In the genomic region with DNA sequence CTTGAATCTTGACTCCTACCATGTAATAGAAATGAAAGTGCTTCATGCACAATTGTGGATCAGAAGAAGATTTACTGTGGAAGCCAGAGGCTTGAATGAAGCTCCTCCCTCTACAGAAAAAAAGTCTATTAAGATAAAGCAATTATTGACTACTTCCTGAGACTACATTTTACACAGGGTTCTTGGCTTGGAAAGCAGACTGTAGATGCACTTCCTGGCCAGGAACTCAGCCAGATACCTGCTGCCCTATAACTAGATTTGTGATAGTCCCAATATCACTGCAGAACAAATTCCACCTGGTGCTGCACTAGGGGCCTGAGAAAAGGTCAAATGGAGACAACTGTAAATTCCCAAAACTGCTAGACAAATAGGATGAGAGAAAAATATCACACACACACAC, we compare ENCODE assay signal across 25 cellular contexts.
"Had no signal": no experiment of that assay in that cellular context is flagged by ENCODE, and none has a peak within 500 bp of the region (broad histone marks: within the 10 kb centered on the region; RNA-seq: fewer than 3 reads in every experiment).

No MANE protein-coding gene starts in this region.

- H3K27ac ChIP-seq: epithelial cell of prostate, esophagus squamous epithelium, gastrocnemius medialis, heart right ventricle, left lung, lower lobe of right lung had no signal

- H3K27ac Mint-ChIP-seq: dendritic cell treated with granulocyte-macrophage colony-stimulating factor and Interleukin-4, amounts not matched to agents 40 ng/mL and 50 ng/mL, for 4 days; effector memory CD8-positive, alpha-beta T cell; endodermal cell; mesothelial cell of epicardium; naive B cell had no signal

- H3K27me3 ChIP-seq: left lung had no signal

- DNase-seq: cortex of kidney; effector CD8-positive, alpha-beta T cell; effector memory CD8-positive, alpha-beta T cell; endodermal cell; erythroblast; esophagus squamous epithelium; foreskin fibroblast; foreskin melanocyte; gastrocnemius medialis; glutamatergic neuron; head of caudate nucleus; heart right ventricle; hippocampal formation; left cardiac atrium; left lung; left ventricle myocardium superior; lower lobe of right lung; mesenchymal stem cell; mucosa of descending colon; naive B cell; naive thymus-derived CD8-positive, alpha-beta T cell had no signal

- H3K36me3 ChIP-seq: esophagus squamous epithelium, gastrocnemius medialis, heart right ventricle, left lung, lower lobe of right lung had no signal

- H3K4me1 ChIP-seq: esophagus squamous epithelium, gastrocnemius medialis, left lung, lower lobe of right lung had no signal

- H3K4me3 Mint-ChIP-seq: dendritic cell treated with granulocyte-macrophage colony-stimulating factor and Interleukin-4, amounts not matched to agents 40 ng/mL and 50 ng/mL, for 4 days; effector memory CD8-positive, alpha-beta T cell; endodermal cell; mesothelial cell of epicardium; naive thymus-derived CD8-positive, alpha-beta T cell had no signal

- H3K4me3 ChIP-seq: esophagus squamous epithelium, gastrocnemius medialis, heart right ventricle, left lung, lower lobe of right lung, mucosa of descending colon had no signal

- H3K4me1 Mint-ChIP-seq: endodermal cell, mesothelial cell of epicardium, naive B cell had no signal

- ATAC-seq: effector memory CD8-positive, alpha-beta T cell; esophagus mucosa; gastrocnemius medialis; heart right ventricle; left cardiac atrium; left lung; left ventricle myocardium superior; lower lobe of right lung; mucosa of descending colon; naive thymus-derived CD8-positive, alpha-beta T cell had no signal
